In the genomic region with DNA sequence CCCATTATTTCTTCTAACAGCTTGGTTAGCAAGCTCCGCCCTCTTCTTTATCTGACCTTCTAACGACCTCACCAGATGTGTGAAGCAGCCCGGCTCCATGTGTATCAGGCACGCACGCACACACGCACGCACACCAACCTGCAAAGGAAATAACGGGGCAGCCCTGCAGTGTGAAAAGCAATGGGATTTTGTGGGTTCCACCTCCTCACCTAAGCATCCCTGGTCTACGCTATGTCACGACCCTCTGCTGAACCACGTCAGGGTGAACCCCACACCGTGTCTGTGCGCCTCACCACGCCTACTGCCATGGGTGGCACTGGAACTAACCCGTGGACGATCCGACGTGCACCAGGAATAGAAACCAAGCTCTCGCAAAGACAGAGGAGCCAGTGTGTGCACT, we compare ENCODE assay signal across 2 cellular contexts.
TF ChIP-seq lines count a peak whose summit lies in the region.

No MANE protein-coding gene starts in this region.

TF ChIP-seq in HepG2, 621 proteins besides CTCF, POLR2A, EP300 and RAD21 (continues in another document):
- TF ChIP-seq ZNF597 (CRISPR knock-in tag; IDR thresholded peaks at IDR 0.05) = no peak
- no peak for TF ChIP-seq CC2D1A (CRISPR knock-in tag; IDR thresholded peaks at IDR 0.05)
- no peak for TF ChIP-seq ZNF788 (CRISPR knock-in tag; IDR thresholded peaks at IDR 0.05; ENCODE audit: borderline replicate concordance)
- TF ChIP-seq, protein P1, sequence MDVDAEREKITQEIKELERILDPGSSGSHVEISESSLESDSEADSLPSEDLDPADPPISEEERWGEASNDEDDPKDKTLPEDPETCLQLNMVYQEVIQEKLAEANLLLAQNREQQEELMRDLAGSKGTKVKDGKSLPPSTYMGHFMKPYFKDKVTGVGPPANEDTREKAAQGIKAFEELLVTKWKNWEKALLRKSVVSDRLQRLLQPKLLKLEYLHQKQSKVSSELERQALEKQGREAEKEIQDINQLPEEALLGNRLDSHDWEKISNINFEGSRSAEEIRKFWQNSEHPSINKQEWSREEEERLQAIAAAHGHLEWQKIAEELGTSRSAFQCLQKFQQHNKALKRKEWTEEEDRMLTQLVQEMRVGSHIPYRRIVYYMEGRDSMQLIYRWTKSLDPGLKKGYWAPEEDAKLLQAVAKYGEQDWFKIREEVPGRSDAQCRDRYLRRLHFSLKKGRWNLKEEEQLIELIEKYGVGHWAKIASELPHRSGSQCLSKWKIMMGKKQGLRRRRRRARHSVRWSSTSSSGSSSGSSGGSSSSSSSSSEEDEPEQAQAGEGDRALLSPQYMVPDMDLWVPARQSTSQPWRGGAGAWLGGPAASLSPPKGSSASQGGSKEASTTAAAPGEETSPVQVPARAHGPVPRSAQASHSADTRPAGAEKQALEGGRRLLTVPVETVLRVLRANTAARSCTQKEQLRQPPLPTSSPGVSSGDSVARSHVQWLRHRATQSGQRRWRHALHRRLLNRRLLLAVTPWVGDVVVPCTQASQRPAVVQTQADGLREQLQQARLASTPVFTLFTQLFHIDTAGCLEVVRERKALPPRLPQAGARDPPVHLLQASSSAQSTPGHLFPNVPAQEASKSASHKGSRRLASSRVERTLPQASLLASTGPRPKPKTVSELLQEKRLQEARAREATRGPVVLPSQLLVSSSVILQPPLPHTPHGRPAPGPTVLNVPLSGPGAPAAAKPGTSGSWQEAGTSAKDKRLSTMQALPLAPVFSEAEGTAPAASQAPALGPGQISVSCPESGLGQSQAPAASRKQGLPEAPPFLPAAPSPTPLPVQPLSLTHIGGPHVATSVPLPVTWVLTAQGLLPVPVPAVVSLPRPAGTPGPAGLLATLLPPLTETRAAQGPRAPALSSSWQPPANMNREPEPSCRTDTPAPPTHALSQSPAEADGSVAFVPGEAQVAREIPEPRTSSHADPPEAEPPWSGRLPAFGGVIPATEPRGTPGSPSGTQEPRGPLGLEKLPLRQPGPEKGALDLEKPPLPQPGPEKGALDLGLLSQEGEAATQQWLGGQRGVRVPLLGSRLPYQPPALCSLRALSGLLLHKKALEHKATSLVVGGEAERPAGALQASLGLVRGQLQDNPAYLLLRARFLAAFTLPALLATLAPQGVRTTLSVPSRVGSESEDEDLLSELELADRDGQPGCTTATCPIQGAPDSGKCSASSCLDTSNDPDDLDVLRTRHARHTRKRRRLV (CRISPR knock-in tag; IDR thresholded peaks at IDR 0.05) = no peak
- TF ChIP-seq ZHX2 (IDR thresholded peaks at IDR 0.05; ENCODE audit: low read depth) = no peak
- TF ChIP-seq ZHX2 (CRISPR knock-in tag; IDR thresholded peaks at IDR 0.05; ENCODE audit: borderline replicate concordance) = no peak
- no peak for TF ChIP-seq ZNF251 (CRISPR knock-in tag; IDR thresholded peaks at IDR 0.05)

TF ChIP-seq in endothelial cell of umbilical vein, 7 proteins besides CTCF, POLR2A, EP300 and RAD21:
- TF ChIP-seq FOS (IDR thresholded peaks at IDR 0.05; ENCODE audit: borderline replicate concordance, insufficient read depth, low read length) (no peak), EZH2 (IDR thresholded peaks at IDR 0.05; ENCODE audit: borderline replicate concordance, low read depth, low read length, severe bottlenecking) (no peak), POLR2AphosphoS5 (IDR thresholded peaks at IDR 0.05; ENCODE audit: insufficient read depth, low read depth, low read length) (no peak), MAX (IDR thresholded peaks at IDR 0.05; ENCODE audit: insufficient read depth, insufficient read length) (no peak), MYC (IDR thresholded peaks at IDR 0.05; ENCODE audit: low read depth, low read length) (no peak), GATA2 (IDR thresholded peaks at IDR 0.05; ENCODE audit: insufficient read depth, insufficient read length, low read depth, low read length) (no peak), JUN (IDR thresholded peaks at IDR 0.05; ENCODE audit: borderline replicate concordance, insufficient read depth, insufficient read length, low read depth) (no peak)
